20 cellular contexts compared by ENCODE assay signal in genomic region chr2:88832992-88833389, GRCh38.
"Had no signal": no experiment of that assay in that cellular context is flagged by ENCODE, and none has a peak within 500 bp of the region (broad histone marks: within the 10 kb centered on the region; RNA-seq: fewer than 3 reads in every experiment).

No MANE protein-coding gene starts in this region.

- H3K27ac Mint-ChIP-seq: activated naive CD4-positive, alpha-beta T cell treated with anti-CD3 and anti-CD28 coated beads, Interleukin-2, amount 50 U/mL, for 72 hours; activated T-cell treated with anti-CD3 and anti-CD28 coated beads, Interleukin-2, amount 50 U/mL, for 24 hours; activated T-helper 17 cell treated with anti-CD3 and anti-CD28 coated beads, Interleukin-2, amount 50 U/mL, for 72 hours; effector memory CD8-positive, alpha-beta T cell; mesothelial cell of epicardium; natural killer cell; stimulated activated naive CD8-positive, alpha-beta T cell treated with anti-CD3 and anti-CD28 coated beads, Interleukin-15, Interleukin-2, amounts not matched to agents 100 ng/mL and 50 ng/mL, for 24 hours had no signal

- H3K4me1 Mint-ChIP-seq: activated T-helper 17 cell treated with anti-CD3 and anti-CD28 coated beads, Interleukin-2, amount 50 U/mL, for 72 hours; mesothelial cell of epicardium; natural killer cell had no signal

- H3K9me3 ChIP-seq: thyroid gland, upper lobe of right lung had no signal

- H3K36me3 ChIP-seq: thyroid gland, upper lobe of right lung, WERI-Rb-1 had no signal

- H3K4me3 Mint-ChIP-seq: activated T-cell treated with anti-CD3 and anti-CD28 coated beads, Interleukin-2, amount 50 U/mL, for 24 hours; activated T-helper 17 cell treated with anti-CD3 and anti-CD28 coated beads, Interleukin-2, amount 50 U/mL, for 72 hours; effector memory CD8-positive, alpha-beta T cell; mesothelial cell of epicardium; natural killer cell; stimulated activated naive CD8-positive, alpha-beta T cell treated with anti-CD3 and anti-CD28 coated beads, Interleukin-15, Interleukin-2, amounts not matched to agents 100 ng/mL and 50 ng/mL, for 24 hours had no signal

- H3K4me1 ChIP-seq: upper lobe of right lung had no signal

- H3K27ac ChIP-seq: dorsolateral prefrontal cortex, thyroid gland, upper lobe of right lung, WERI-Rb-1 had no signal

- H3K36me3 Mint-ChIP-seq: activated naive CD4-positive, alpha-beta T cell treated with anti-CD3 and anti-CD28 coated beads, Interleukin-2, amount 50 U/mL, for 72 hours; mesothelial cell of epicardium; natural killer cell had no signal

- DNase-seq: activated T-cell treated with anti-CD3 and anti-CD28 coated beads, Interleukin-2, amount 50 U/mL, for 24 hours; central memory CD4-positive, alpha-beta T cell; dorsolateral prefrontal cortex; effector memory CD8-positive, alpha-beta T cell; foreskin melanocyte; kidney; natural killer cell; stimulated activated CD4-positive, alpha-beta T cell treated with anti-CD3 and anti-CD28 coated beads, Interleukin-4, amount 100 ng/mL, for 24 hours; substantia nigra; thyroid gland; upper lobe of right lung; WERI-Rb-1 had no signal

- H3K27me3 ChIP-seq: thyroid gland, upper lobe of right lung had no signal

- ATAC-seq: activated naive CD4-positive, alpha-beta T cell treated with anti-CD3 and anti-CD28 coated beads, Interleukin-2, amount 50 U/mL, for 72 hours; activated T-helper 17 cell treated with anti-CD3 and anti-CD28 coated beads, Interleukin-2, amount 50 U/mL, for 72 hours; effector memory CD8-positive, alpha-beta T cell; left lobe of liver; natural killer cell; upper lobe of right lung had no signal

- H3K27me3 Mint-ChIP-seq: stimulated activated naive CD8-positive, alpha-beta T cell treated with anti-CD3 and anti-CD28 coated beads, Interleukin-15, Interleukin-2, amounts not matched to agents 100 ng/mL and 50 ng/mL, for 24 hours had no signal

- H3K9me3 Mint-ChIP-seq: activated naive CD4-positive, alpha-beta T cell treated with anti-CD3 and anti-CD28 coated beads, Interleukin-2, amount 50 U/mL, for 72 hours; activated T-cell treated with anti-CD3 and anti-CD28 coated beads, Interleukin-2, amount 50 U/mL, for 24 hours; activated T-helper 17 cell treated with anti-CD3 and anti-CD28 coated beads, Interleukin-2, amount 50 U/mL, for 72 hours; effector memory CD8-positive, alpha-beta T cell; natural killer cell; stimulated activated naive CD8-positive, alpha-beta T cell treated with anti-CD3 and anti-CD28 coated beads, Interleukin-15, Interleukin-2, amounts not matched to agents 100 ng/mL and 50 ng/mL, for 24 hours had no signal

- FAIRE-seq: astrocyte, colon, endothelial cell of umbilical vein, kidney had no signal

- H3K4me3 ChIP-seq: dorsolateral prefrontal cortex, thyroid gland, upper lobe of right lung had no signal
